8 cellular contexts compared by ENCODE assay signal in the genomic region with DNA sequence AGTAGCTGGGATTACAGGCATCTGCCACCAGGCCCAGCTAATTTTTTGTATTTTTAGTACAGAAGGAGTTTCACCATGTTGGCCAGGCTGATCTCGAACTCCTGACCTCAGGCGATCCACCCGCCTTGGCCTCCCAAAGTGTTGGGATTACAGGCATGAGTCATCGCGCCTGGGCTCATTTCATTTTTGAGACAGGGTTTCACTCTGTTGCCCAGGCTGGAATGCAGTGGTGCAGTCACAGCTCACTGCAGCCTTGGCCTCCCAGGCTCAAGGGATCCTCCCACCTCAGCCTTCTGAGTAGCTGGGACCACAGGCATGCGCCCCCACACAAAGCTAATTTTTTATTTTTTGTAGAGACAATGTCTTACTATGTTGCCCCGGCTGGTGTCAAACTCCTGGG.
DNase-seq lines count a peak whose midpoint lies in the region; FAIRE-seq and TF ChIP-seq lines count a peak whose summit lies in the region.
"Not testable (repeated sequence)": the region's sequence is repeated elsewhere in the genome, so short reads cannot be mapped to it uniquely, and the experiment has no call there.

No MANE protein-coding gene starts in this region.

- CTCF ChIA-PET in SK-N-SH (lab: Yijun Ruan, JAX): interaction anchor here (0.8 to 2.2 kb wide), 7 partner anchors 11 to 985 kb away, joined by 3 to 16 read pairs (median 9); no protein-coding TSS in a partner anchor

- POLR2A ChIA-PET in SK-N-SH (lab: Yijun Ruan, JAX): not testable (repeated sequence)

- H3K27ac ChIP-seq in SK-N-SH (ENCODE audit: low read depth in 2 of 2, low read length in 1 of 2) (peak overlapping the region in 1 of 2 experiments; percentile 82; a peak in 2 of 4 replicates), fibroblast of lung (ENCODE audit: insufficient read depth, low read length) (peak overlapping the region; percentile 75), keratinocyte (ENCODE audit: control insufficient read depth, insufficient read depth, low read length) (peak overlapping the region; percentile 82)

- H3F3A ChIP-seq in SK-N-SH (replicated peaks; ENCODE audit: insufficient read depth): peaks cover 30% of the 10 kb centered on the region

- dilution Hi-C loops in keratinocyte (cut with MboI; ENCODE audit: extremely low pct_ligation_motif_present, low sequenced_read_pairs): not testable (repeated sequence)

- H3K79me2 ChIP-seq in SK-N-SH (ENCODE audit: insufficient read depth); fibroblast of lung (ENCODE audit: control insufficient read depth, insufficient read depth, low read length); keratinocyte (ENCODE audit: control insufficient read depth, insufficient read depth, low read length): not testable (repeated sequence)

- H3K4me3 ChIP-seq in MG63; SK-N-SH (ENCODE audit: low read depth in 2 of 2, low read length in 1 of 2); astrocyte of the spinal cord (ENCODE audit: low read depth, low read length); fibroblast of lung (replicated peaks in 1 of 4; ENCODE audit: control extremely low read depth in 1 of 4, insufficient read depth in 1 of 4, low read depth in 3 of 4, low read length in 4 of 4); keratinocyte (ENCODE audit: control insufficient read depth in 2 of 3, extremely low read depth in 1 of 3, insufficient read depth in 2 of 3, low read depth in 1 of 3, low read length in 3 of 3): not testable (repeated sequence)

- not testable (repeated sequence) for H4K20me1 ChIP-seq in SK-N-SH (ENCODE audit: insufficient read depth); fibroblast of lung (ENCODE audit: control insufficient read depth, extremely low read depth, insufficient read depth, low read length); keratinocyte (ENCODE audit: control insufficient read depth, extremely low read depth, insufficient read depth, low read length)

- H2AFZ ChIP-seq in SK-N-SH (ENCODE audit: low read depth); fibroblast of lung (ENCODE audit: low read length); keratinocyte (ENCODE audit: control insufficient read depth, low read length): not testable (repeated sequence)

- TF ChIP-seq EP300 in SK-N-SH (IDR thresholded peaks at IDR 0.05; ENCODE audit: borderline replicate concordance in 1 of 2, low read depth in 1 of 2, low read length in 1 of 2): not testable (repeated sequence)

- H3K4me2 ChIP-seq in SK-N-SH; keratinocyte (ENCODE audit: control insufficient read depth, extremely low read depth, insufficient read depth, low read depth, low read length): not testable (repeated sequence)
- peak overlapping the region; percentile 13 for H3K4me2 ChIP-seq in fibroblast of lung (ENCODE audit: extremely low read depth, insufficient read depth, low read length)

- H3K4me1 ChIP-seq in SK-N-SH (ENCODE audit: control insufficient read depth in 1 of 2, insufficient read depth in 2 of 2, low read depth in 1 of 2, low read length in 1 of 2): not testable (repeated sequence)
- H3K4me1 ChIP-seq in fibroblast of lung (ENCODE audit: control insufficient read depth, extremely low read depth, insufficient read depth, low read length): peaks cover 10% of the 10 kb centered on the region
- H3K4me1 ChIP-seq in keratinocyte (ENCODE audit: control insufficient read depth, extremely low read depth, insufficient read depth, low read length): peaks cover 14% of the 10 kb centered on the region

- not testable (repeated sequence) for TF ChIP-seq CTCF in SK-N-SH (IDR thresholded peaks at IDR 0.05); astrocyte of the spinal cord (IDR thresholded peaks at IDR 0.05; ENCODE audit: low read depth, low read length); fibroblast of lung (conservative IDR thresholded peaks at IDR 0.05 in 1 of 2, IDR thresholded peaks at IDR 0.05 in 1 of 2; ENCODE audit: low read depth in 1 of 2, low read length in 2 of 2); keratinocyte (optimal IDR thresholded peaks at IDR 0.05 in 1 of 3, IDR thresholded peaks at IDR 0.05 in 1 of 3, conservative IDR thresholded peaks at IDR 0.05 in 1 of 3; ENCODE audit: extremely low read depth in 1 of 3, insufficient read depth in 2 of 3, low read length in 3 of 3)

- not testable (repeated sequence) for H3K9me1 ChIP-seq in keratinocyte (ENCODE audit: control insufficient read depth, extremely low read depth, insufficient read depth, low read length)

- H3K9me2 ChIP-seq in SK-N-SH: not testable (repeated sequence)

- not testable (repeated sequence) for H3K36me3 ChIP-seq in MG63; SK-N-SH (replicated peaks in 1 of 2; ENCODE audit: control insufficient read depth in 1 of 2, insufficient read depth in 2 of 2, low read length in 1 of 2); fibroblast of lung (ENCODE audit: control insufficient read depth, insufficient read depth, low read length); keratinocyte (ENCODE audit: control insufficient read depth in 2 of 2, extremely low read depth in 1 of 2, insufficient read depth in 2 of 2, low read length in 2 of 2)

- WGBS in SK-N-SH (ENCODE audit: low lambda C conversion rate): 86% methylated on average over 7 of the region's 7 CpGs

- not testable (repeated sequence) for TF ChIP-seq RAD21 in SK-N-SH (IDR thresholded peaks at IDR 0.05; ENCODE audit: low read length)

- not testable (repeated sequence) for H3K27me3 ChIP-seq in MG63; SK-N-SH (ENCODE audit: insufficient read depth); fibroblast of lung (ENCODE audit: control insufficient read depth, insufficient read depth, low read length); keratinocyte (ENCODE audit: control insufficient read depth, extremely low read depth, insufficient read depth, low read length)

- in situ Hi-C loops in astrocyte of the spinal cord (cut with HindIII; ENCODE audit: low sequenced_read_pairs): not testable (repeated sequence)

- FAIRE-seq in keratinocyte (lab: Jason Lieb, UNC): not testable (repeated sequence)

- not testable (repeated sequence) for H3K9me3 ChIP-seq in MG63; SK-N-SH; fibroblast of lung (ENCODE audit: control insufficient read depth, insufficient read depth, low read depth, low read length); keratinocyte (ENCODE audit: control insufficient read depth, low read depth, low read length)

- DNase-seq in A172 (ENCODE audit: low spot score) (peak; percentile 64), ELR (ENCODE audit: low read depth) (peak; percentile 78), MG63 (peak; percentile 86), astrocyte of the spinal cord (ENCODE audit: low read depth, low spot score) (peak; percentile 42), fibroblast of lung (ENCODE audit: low read depth in 2 of 2) (peak; percentile 66 to 78), renal cortical epithelial cell (ENCODE audit: low read depth) (peak; percentile 27)
- DNase-seq in SK-N-SH; keratinocyte (ENCODE audit: low read depth, low spot score): not testable (repeated sequence)

- H3K9ac ChIP-seq in SK-N-SH: peak overlapping the region; percentile 42; the same call in 1 of the 2 replicates
- H3K9ac ChIP-seq in fibroblast of lung (ENCODE audit: insufficient read depth, low read length); keratinocyte (ENCODE audit: control insufficient read depth, extremely low read depth, insufficient read depth, low read length): not testable (repeated sequence)

TF ChIP-seq in SK-N-SH, 30 proteins besides CTCF, POLR2A, EP300 and RAD21:
- TF ChIP-seq RXRA (IDR thresholded peaks at IDR 0.05; ENCODE audit: borderline replicate concordance, low read depth) (0 out of 2 replicates have a peak, but pooled peaks have one; percentile 25), FOSL2 (IDR thresholded peaks at IDR 0.05; ENCODE audit: borderline replicate concordance, low read depth) (0 out of 2 replicates have a peak, but pooled peaks have one; percentile 51), JUND (IDR thresholded peaks at IDR 0.05) (peak; percentile 4; the same call in 1 of the 2 replicates)
